In genomic region chr12:806116-806805, GRCh38 we compare ENCODE assay signal across 11 cellular contexts. TPM values are rescaled to one million over a fixed set of nuclear protein-coding genes. Genes with fewer than 3 reads are reported as not detected.
DNase-seq lines count a peak whose midpoint lies in the region; ATAC-seq, FAIRE-seq and TF ChIP-seq lines count a peak whose summit lies in the region.
"Had no signal": no experiment of that assay in that cellular context is flagged by ENCODE, and none has a peak within 500 bp of the region (broad histone marks: within the 10 kb centered on the region; RNA-seq: fewer than 3 reads in every experiment).

No MANE protein-coding gene starts in this region.

- no peak for FAIRE-seq in GM12891 (lab: Jason Lieb, UNC)

- TF ChIP-seq POLR2A in uterus (IDR thresholded peaks at IDR 0.05) (no peak), GM12891 (IDR thresholded peaks at IDR 0.05; ENCODE audit: low read depth, low read length) (no peak)

- H3K36me3 Mint-ChIP-seq in activated T-cell treated with anti-CD3 and anti-CD28 coated beads, Interleukin-2, amount 50 U/mL, for 72 hours (ENCODE audit: insufficient read depth in 2 of 2): no peaks in the 10 kb centered on the region
- H3K36me3 Mint-ChIP-seq in activated naive CD8-positive, alpha-beta T cell treated with anti-CD3 and anti-CD28 coated beads, Interleukin-2, amount 10 ng/mL, durations not matched to agents 7 days and 5 days: no peaks in the 10 kb centered on the region

- H3K4me1 ChIP-seq in hepatocyte (ENCODE audit: insufficient read depth): peaks cover 15% of the 10 kb centered on the region
- H3K4me1 ChIP-seq in uterus: peaks cover 4 to 5% of the 10 kb centered on the region in 2 donors

- no peaks in the 10 kb centered on the region for H3K9me2 ChIP-seq in hepatocyte (replicated peaks; ENCODE audit: insufficient read depth)

- H3K79me2 ChIP-seq in hepatocyte: peaks cover 90% of the 10 kb centered on the region

- H3K4me1 Mint-ChIP-seq in activated T-cell treated with anti-CD3 and anti-CD28 coated beads, Interleukin-2, amount 50 U/mL, for 72 hours (ENCODE audit: low read depth): peaks cover 87% of the 10 kb centered on the region
- H3K4me1 Mint-ChIP-seq in activated naive CD8-positive, alpha-beta T cell treated with anti-CD3 and anti-CD28 coated beads, Interleukin-2, amount 10 ng/mL, durations not matched to agents 7 days and 5 days: peaks cover 54% of the 10 kb centered on the region

- peak overlapping the region; percentile 41 for H3K27ac Mint-ChIP-seq in activated T-cell treated with anti-CD3 and anti-CD28 coated beads, Interleukin-2, amount 50 U/mL, for 72 hours
- no peak overlapping the region for H3K27ac Mint-ChIP-seq in activated naive CD8-positive, alpha-beta T cell treated with anti-CD3 and anti-CD28 coated beads, Interleukin-2, amount 10 ng/mL, durations not matched to agents 7 days and 5 days
- H3K27ac Mint-ChIP-seq: nephron had no signal

- no peak for ATAC-seq in activated T-cell treated with anti-CD3 and anti-CD28 coated beads, Interleukin-2, amount 50 U/mL, for 72 hours (replicated peaks in 1 of 2)
- ATAC-seq in activated naive CD8-positive, alpha-beta T cell treated with anti-CD3 and anti-CD28 coated beads, Interleukin-2, amount 10 ng/mL, durations not matched to agents 7 days and 5 days (ENCODE audit: low read depth): no peak
- ATAC-seq in HG02981 (IDR thresholded peaks at IDR 0.05; ENCODE audit: unreplicated experiment): no peak

- 57% methylated on average over 4 of the region's 4 CpGs for WGBS in hepatocyte (ENCODE audit: low lambda C conversion rate, missing lambda C conversion rate)

- H3K27ac ChIP-seq in hepatocyte (peak overlapping the region; percentile 81), uterus (peak overlapping the region; percentile 20 to 22)

- H3K27me3 Mint-ChIP-seq in activated T-cell treated with anti-CD3 and anti-CD28 coated beads, Interleukin-2, amount 50 U/mL, for 72 hours (ENCODE audit: low read depth): no peaks in the 10 kb centered on the region
- no peaks in the 10 kb centered on the region for H3K27me3 Mint-ChIP-seq in activated naive CD8-positive, alpha-beta T cell treated with anti-CD3 and anti-CD28 coated beads, Interleukin-2, amount 10 ng/mL, durations not matched to agents 7 days and 5 days

- H3K27me3 ChIP-seq in hepatocyte: no peaks in the 10 kb centered on the region
- H3K27me3 ChIP-seq in uterus: no peaks in the 10 kb centered on the region
- H3K27me3 ChIP-seq: tibial nerve had no signal

- H3K4me3 Mint-ChIP-seq in activated T-cell treated with anti-CD3 and anti-CD28 coated beads, Interleukin-2, amount 50 U/mL, for 72 hours: peak overlapping the region; percentile 16 to 48
- peak overlapping the region; percentile 46 for H3K4me3 Mint-ChIP-seq in activated naive CD8-positive, alpha-beta T cell treated with anti-CD3 and anti-CD28 coated beads, Interleukin-2, amount 10 ng/mL, durations not matched to agents 7 days and 5 days
- H3K4me3 Mint-ChIP-seq: nephron had no signal

- POLR2A ChIA-PET in activated naive CD8-positive, alpha-beta T cell treated with anti-CD3 and anti-CD28 coated beads, Interleukin-2, amount 10 ng/mL, durations not matched to agents 7 days and 5 days (lab: Charles Lee): interaction anchor here (1.0 kb wide), 1 partner anchor 29 kb away, joined by 3 read pairs; no protein-coding TSS in a partner anchor

- H3K4me2 ChIP-seq in hepatocyte: peak overlapping the region; percentile 18

- TF ChIP-seq CTCF in hepatocyte (IDR thresholded peaks at IDR 0.05; ENCODE audit: poor library complexity): no peak
- TF ChIP-seq CTCF in uterus (IDR thresholded peaks at IDR 0.05): no peak

- no peak overlapping the region for H3K4me3 ChIP-seq in hepatocyte
- no peak overlapping the region for H3K4me3 ChIP-seq in uterus
- H3K4me3 ChIP-seq: tibial nerve had no signal

- H3K36me3 ChIP-seq in hepatocyte (replicated peaks; ENCODE audit: insufficient read depth, low read depth) (no peaks in the 10 kb centered on the region), uterus (no peaks in the 10 kb centered on the region)
- H3K36me3 ChIP-seq: tibial nerve had no signal

- H4K20me1 ChIP-seq in hepatocyte (ENCODE audit: insufficient read depth, poor library complexity, severe bottlenecking): peaks cover 34% of the 10 kb centered on the region

- H3K9me3 ChIP-seq in hepatocyte (ENCODE audit: low read depth) (no peaks in the 10 kb centered on the region), uterus (no peaks in the 10 kb centered on the region)
- H3K9me3 ChIP-seq: tibial nerve had no signal

- H3K9me3 Mint-ChIP-seq in activated T-cell treated with anti-CD3 and anti-CD28 coated beads, Interleukin-2, amount 50 U/mL, for 72 hours: no peaks in the 10 kb centered on the region
- H3K9me3 Mint-ChIP-seq in activated naive CD8-positive, alpha-beta T cell treated with anti-CD3 and anti-CD28 coated beads, Interleukin-2, amount 10 ng/mL, durations not matched to agents 7 days and 5 days: no peaks in the 10 kb centered on the region
- H3K9me3 Mint-ChIP-seq: nephron had no signal

- DNase-seq in activated T-cell treated with anti-CD3 and anti-CD28 coated beads, Interleukin-2, amount 50 U/mL, for 72 hours: no peak
- DNase-seq in activated T-cell treated with anti-CD3 and anti-CD28 coated beads, Interleukin-2, amount 50 U/mL, for 1 hour: no peak
- no peak for DNase-seq in activated naive CD8-positive, alpha-beta T cell treated with anti-CD3 and anti-CD28 coated beads, Interleukin-2, amount 10 ng/mL, durations not matched to agents 7 days and 5 days
- DNase-seq in hepatocyte (ENCODE audit: low spot score) (peak; percentile 36), uterus (no peak), GM12891 (ENCODE audit: insufficient read length, low spot score) (no peak), NCI-H2107 (lab: John Stamatoyannopoulos, UW) (no peak)
- DNase-seq: stimulated activated CD4-positive, alpha-beta T cell treated with anti-CD3 and anti-CD28 coated beads, Interleukin-4, amount 100 ng/mL, for 24 hours had no signal

- no peak overlapping the region for H2AFZ ChIP-seq in hepatocyte

- intact Hi-C loops in uterus (cut with DNase I; ENCODE audit: low total_unique reads): no loop called here

TF ChIP-seq in GM12891, 5 proteins besides CTCF, POLR2A, EP300 and RAD21:
- no peak for TF ChIP-seq PAX5 (IDR thresholded peaks at IDR 0.05; ENCODE audit: insufficient read depth, low read length, severe bottlenecking)
- TF ChIP-seq POLR2AphosphoS5 (IDR thresholded peaks at IDR 0.05; ENCODE audit: low read depth, low read length): no peak
- TF ChIP-seq POU2F2 (IDR thresholded peaks at IDR 0.05; ENCODE audit: low read depth, low read length): no peak

RNA-seq across cellular contexts. Expression of gene WNK1, which starts 53.9 kb away (rescaled TPM):
- 100 to 1,000 TPM; 177 to 213 TPM for total RNA-seq in activated T-cell treated with anti-CD3 and anti-CD28 coated beads, Interleukin-2, amount 50 U/mL, for 72 hours
- total RNA-seq in activated naive CD8-positive, alpha-beta T cell treated with anti-CD3 and anti-CD28 coated beads, Interleukin-2, amount 10 ng/mL, durations not matched to agents 7 days and 5 days: 100 to 1,000 TPM; 201 to 204 TPM
- 62.6 and 63.7 TPM in 2 replicates for total RNA-seq in hepatocyte
- polyA plus RNA-seq in hepatocyte: 51.2 and 58.5 TPM in 2 replicates
- 100 to 1,000 TPM in 1 of 4 donors, 10 to 100 TPM in 3; 57.1 to 208 (median 81.0) TPM for total RNA-seq in uterus
- polyA plus RNA-seq in GM12891 (2012; ENCODE audit: low read depth, missing spikeins): 73.0 TPM
